ENCODE assay signal across 12 cellular contexts in genomic region chr3:101781166-101781565, GRCh38. TPM values are rescaled to one million over a fixed set of nuclear protein-coding genes. Genes with fewer than 3 reads are reported as not detected.
DNase-seq lines count a peak whose midpoint lies in the region; ATAC-seq and TF ChIP-seq lines count a peak whose summit lies in the region.
"Had no signal": no experiment of that assay in that cellular context is flagged by ENCODE, and none has a peak within 500 bp of the region (broad histone marks: within the 10 kb centered on the region; RNA-seq: fewer than 3 reads in every experiment).

No MANE protein-coding gene starts in this region.

- DNase-seq in mammary epithelial cell: no peak
- DNase-seq in MCF 10A (ENCODE audit: unreplicated experiment): no peak
- no peak for DNase-seq in T-cell
- peak in 1 of 2 donors; percentile 4 for DNase-seq in foreskin fibroblast
- DNase-seq in DMS79 (lab: John Stamatoyannopoulos, UW): no peak
- DNase-seq in SW480 (ENCODE audit: low spot score): no peak
- DNase-seq: activated effector memory CD4-positive, alpha-beta T cell treated with Interleukin-2 at 50 U/mL for 16 hours; NCI-H2081 had no signal

- H3K9me3 Mint-ChIP-seq in MCF 10A (ENCODE audit: unreplicated experiment) (no peaks in the 10 kb centered on the region), T-cell (no peaks in the 10 kb centered on the region)

- H3K27ac Mint-ChIP-seq in MCF 10A (ENCODE audit: low read depth, unreplicated experiment) (no peak overlapping the region), T-cell (peak overlapping the region; percentile 99 to 100)

- no peaks in the 10 kb centered on the region for H3K27me3 ChIP-seq in mammary epithelial cell (ENCODE audit: insufficient read depth, low read length)

- POLR2A ChIA-PET in MCF 10A (lab: Yijun Ruan, JAX): no interaction called here
- POLR2A ChIA-PET in T-cell (lab: Charles Lee): interaction anchor here in 1 of 2 donors (0.6 kb wide), 1 partner anchor 9 kb away, joined by 4 read pairs; no protein-coding TSS in a partner anchor

- in situ Hi-C loops in mammary epithelial cell (cut with MboI; ENCODE audit: low sequenced_read_pairs in 2 of 2): no loop called here

- H3K9me3 ChIP-seq in mammary epithelial cell (replicated peaks; ENCODE audit: insufficient read depth, low read length): no peaks in the 10 kb centered on the region
- H3K9me3 ChIP-seq: Caco-2 had no signal

- H3K36me3 Mint-ChIP-seq in MCF 10A (ENCODE audit: insufficient read depth, unreplicated experiment) (peaks cover 4% of the 10 kb centered on the region), T-cell (peaks cover 25% of the 10 kb centered on the region)

- peak overlapping the region; percentile 41 for H2AFZ ChIP-seq in mammary epithelial cell (ENCODE audit: low read depth, low read length)

- peaks cover 2% of the 10 kb centered on the region for H3K36me3 ChIP-seq in mammary epithelial cell (ENCODE audit: insufficient read depth, low read length)

- H3K27ac ChIP-seq in mammary epithelial cell (ENCODE audit: insufficient read depth, low read depth, low read length) (no peak overlapping the region), temporal lobe (ENCODE audit: low read depth, low read length) (peak overlapping the region; percentile 64)

- no peaks in the 10 kb centered on the region for H4K20me1 ChIP-seq in mammary epithelial cell (ENCODE audit: insufficient read depth, low read length)

- H3K4me3 ChIP-seq in mammary epithelial cell (replicated peaks in 1 of 3; ENCODE audit: insufficient read depth in 1 of 3, low read depth in 2 of 3, low read length in 3 of 3) (peak overlapping the region in 2 of 3 experiments; percentile 23 to 65), foreskin fibroblast (ENCODE audit: low read depth in 1 of 2, low read length in 2 of 2) (peak overlapping the region; percentile 79 to 92)
- H3K4me3 ChIP-seq: lung had no signal

- H3K79me2 ChIP-seq in mammary epithelial cell (ENCODE audit: insufficient read depth, low read length): peaks cover 23% of the 10 kb centered on the region

- H3K4me2 ChIP-seq in mammary epithelial cell (ENCODE audit: insufficient read depth, low read depth, low read length): peak overlapping the region; percentile 94

- H3K4me1 Mint-ChIP-seq in MCF 10A (ENCODE audit: insufficient read depth, unreplicated experiment) (peaks cover 16% of the 10 kb centered on the region), T-cell (peaks cover 71 to 75% (median 72%) of the 10 kb centered on the region in 3 donors)

- H3K27me3 Mint-ChIP-seq in MCF 10A (ENCODE audit: insufficient read depth, unreplicated experiment): no peaks in the 10 kb centered on the region
- no peaks in the 10 kb centered on the region for H3K27me3 Mint-ChIP-seq in T-cell

- no TSS peak for BruUV-seq in mammary epithelial cell (replicated peaks; lab: Mats Ljungman, UMichigan)
- BruUV-seq in MCF 10A (replicated peaks; lab: Mats Ljungman, UMichigan): no TSS peak

- no peak overlapping the region for H3K4me3 Mint-ChIP-seq in MCF 10A (ENCODE audit: unreplicated experiment)
- H3K4me3 Mint-ChIP-seq in T-cell: peak overlapping the region; percentile 86 to 92 (median 91)

- intact Hi-C loops in mammary epithelial cell (cut with micrococcal nuclease) (loop anchor here (2.0 kb wide), 1 partner anchor 56 kb away; the partner anchor contains the start of gene CEP97), MCF 10A (cut with micrococcal nuclease) (no loop called here)

- CTCF ChIA-PET in mammary epithelial cell (lab: Charles Lee; ENCODE audit: low non-redundant PET) (no interaction called here), MCF 10A (lab: Yijun Ruan, JAX) (interaction anchor here (1.0 to 1.8 kb wide), 2 partner anchors 22 to 43 kb away, joined by 3 to 5 read pairs; no protein-coding TSS in a partner anchor), T-cell (lab: Charles Lee) (interaction anchor here in 1 of 2 donors (0.6 kb wide), 1 partner anchor 26 kb away, joined by 4 read pairs; no protein-coding TSS in a partner anchor)

- ATAC-seq in T-cell (replicated peaks in 1 of 4) (no peak), HG03097 (IDR thresholded peaks at IDR 0.05; ENCODE audit: low FRiP score, unreplicated experiment) (no peak)

- H3K9ac ChIP-seq in mammary epithelial cell (ENCODE audit: insufficient read depth, low read length): no peak overlapping the region

- no peak for TF ChIP-seq CTCF in mammary epithelial cell (conservative IDR thresholded peaks at IDR 0.05 in 1 of 2, IDR thresholded peaks at IDR 0.05 in 1 of 2; ENCODE audit: extremely low read depth in 1 of 2, insufficient read depth in 1 of 2, low read depth in 1 of 2, low read length in 2 of 2)
- no peak for TF ChIP-seq CTCF in MCF 10A (IDR thresholded peaks at IDR 0.05; ENCODE audit: unreplicated experiment)
- no peak for TF ChIP-seq CTCF in foreskin fibroblast (IDR thresholded peaks at IDR 0.05; ENCODE audit: low read depth, low read length)

- dilution Hi-C loops in mammary epithelial cell (cut with HindIII; ENCODE audit: low sequenced_read_pairs): no loop called here

- peaks cover 23% of the 10 kb centered on the region for H3K4me1 ChIP-seq in mammary epithelial cell (ENCODE audit: insufficient read depth, low read length)

RNA-seq across cellular contexts. Expression of gene NXPE3, which starts 2.2 kb away (rescaled TPM):
- total RNA-seq in mammary epithelial cell: 10 to 100 TPM; 19.4 to 21.5 TPM
- 22.0 TPM for polyA plus RNA-seq in mammary epithelial cell
- polyA minus RNA-seq in mammary epithelial cell: 39.1 TPM
- 3.9 and 7.2 TPM in 2 replicates for total RNA-seq in MCF 10A (2022)
- 10 to 100 TPM; 38.0 to 44.8 (median 41.3) TPM for total RNA-seq in T-cell
- total RNA-seq in temporal lobe: 13.8 TPM

RNA-seq across cellular contexts. Expression of gene CEP97, which starts 56.8 kb away (rescaled TPM):
- total RNA-seq in mammary epithelial cell (10 to 100 TPM; 15.7 to 15.9 TPM), MCF 10A (2022) (11.5 and 14.2 TPM in 2 replicates), T-cell (10 to 100 TPM in 4 of 5 donors, 1 to 10 TPM in 1; 9.9 to 13.9 (median 12.7) TPM), temporal lobe (46.7 TPM)
- polyA plus RNA-seq in mammary epithelial cell: 1.6 TPM
- polyA minus RNA-seq in mammary epithelial cell: 8.9 TPM
